Comparison of ENCODE assay signal across 20 cellular contexts in the genomic region with DNA sequence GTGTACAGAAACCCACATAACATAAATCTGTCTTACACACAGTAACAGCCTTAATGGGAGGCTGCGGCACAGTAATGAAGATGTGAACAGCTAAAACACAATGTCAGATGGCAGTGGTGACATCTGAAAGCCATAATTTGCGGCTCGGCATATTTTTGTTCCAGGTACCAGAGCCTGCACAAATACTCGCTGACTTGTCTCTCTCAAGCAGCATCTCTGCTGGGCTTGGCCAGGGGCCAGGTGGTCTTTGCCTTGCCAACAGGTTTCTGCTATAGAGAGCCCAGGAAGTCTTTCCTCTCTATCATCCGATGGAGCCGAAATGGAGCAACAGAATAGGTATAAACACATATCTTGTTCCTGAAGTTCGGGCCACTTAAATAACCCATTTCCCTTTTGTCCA.
DNase-seq lines count a peak whose midpoint lies in the region; ATAC-seq and TF ChIP-seq lines count a peak whose summit lies in the region.
"Had no signal": no experiment of that assay in that cellular context is flagged by ENCODE, and none has a peak within 500 bp of the region (broad histone marks: within the 10 kb centered on the region; RNA-seq: fewer than 3 reads in every experiment).

No MANE protein-coding gene starts in this region.

- WGBS in right cardiac atrium: 82% methylated on average over 7 of the region's 7 CpGs

- peak in 1 of 2 donors; percentile 3 for ATAC-seq in gastrocnemius medialis
- ATAC-seq in HG03039 (IDR thresholded peaks at IDR 0.05; ENCODE audit: unreplicated experiment): no peak
- ATAC-seq in right cardiac atrium: no peak
- ATAC-seq: HCT116, left colon had no signal

- H3K27me3 ChIP-seq in gastrocnemius medialis (no peaks in the 10 kb centered on the region), right cardiac atrium (ENCODE audit: control insufficient read depth, insufficient read depth) (no peaks in the 10 kb centered on the region)
- H3K27me3 ChIP-seq: heart left ventricle had no signal

- no peak for TF ChIP-seq CTCF in gastrocnemius medialis (IDR thresholded peaks at IDR 0.05 in 4 of 5, conservative IDR thresholded peaks at IDR 0.05 in 1 of 5)

- intact Hi-C loops in gastrocnemius medialis (cut with DNase I; ENCODE audit: low total_unique reads) (loop anchor here (10.0 kb wide), 1 partner anchor 453 kb away; no protein-coding TSS in a partner anchor), right cardiac atrium (cut with DNase I) (no loop called here)

- peak overlapping the region in 3 of 4 donors; percentile 63 to 83 (median 71) for H3K27ac ChIP-seq in gastrocnemius medialis
- H3K27ac ChIP-seq in right cardiac atrium (ENCODE audit: low read length): no peak overlapping the region
- H3K27ac ChIP-seq: prostate gland had no signal

- no peak for TF ChIP-seq POLR2A in gastrocnemius medialis (IDR thresholded peaks at IDR 0.05)

- peak; percentile 28 to 71 for DNase-seq in NCI-H2081 (lab: John Stamatoyannopoulos, UW)
- DNase-seq in NCI-H2081 treated with DMSO at 0.1 percent for 48 hours (lab: John Stamatoyannopoulos, UW): no peak
- peak; percentile 66 for DNase-seq in NCI-H1092 treated with DMSO at 0.1 percent for 48 hours (lab: John Stamatoyannopoulos, UW)
- DNase-seq in RPMI8226: peak; percentile 19
- no peak for DNase-seq in gastrocnemius medialis
- DNase-seq in MV-4-11 (lab: John Stamatoyannopoulos, UW): no peak
- DNase-seq in right cardiac atrium: no peak
- DNase-seq: activated effector memory CD4-positive, alpha-beta T cell treated with Interleukin-2 at 50 U/mL for 16 hours; activated naive CD8-positive, alpha-beta T cell treated with anti-CD3 and anti-CD28 coated beads for 36 hours; AML-193; Caco-2; left colon; NCI-H1436 treated with DMSO at 0.1 percent for 48 hours; SIG-M5; stimulated activated CD8-positive, alpha-beta memory T cell treated with anti-CD3 and anti-CD28 coated beads, Interleukin-4, amount 100 ng/mL, for 48 hours; trophoblast cell had no signal

- in situ Hi-C loops in gastrocnemius medialis (cut with MboI; ENCODE audit: low sequenced_read_pairs in 4 of 4): no loop called here

- H3K4me1 ChIP-seq in gastrocnemius medialis (peaks cover 30 to 43% of the 10 kb centered on the region in 2 donors), right cardiac atrium (ENCODE audit: control insufficient read depth, insufficient read depth, low read length) (peaks cover 7% of the 10 kb centered on the region)
- H3K4me1 ChIP-seq: Caco-2, prostate gland had no signal

- no peaks in the 10 kb centered on the region for H3K36me3 ChIP-seq in gastrocnemius medialis
- H3K36me3 ChIP-seq: heart left ventricle, prostate gland had no signal

- no peak overlapping the region for H3K4me3 ChIP-seq in gastrocnemius medialis
- H3K4me3 ChIP-seq in right cardiac atrium (ENCODE audit: low read length): no peak overlapping the region
- H3K4me3 ChIP-seq: heart left ventricle, prostate gland had no signal

- no peaks in the 10 kb centered on the region for H3K9me3 ChIP-seq in gastrocnemius medialis
- no peaks in the 10 kb centered on the region for H3K9me3 ChIP-seq in right cardiac atrium (ENCODE audit: control insufficient read depth, low read length)
- H3K9me3 ChIP-seq: Caco-2, prostate gland had no signal

Comparison
In these comparisons a context has a peak if more than half of its experiments do, and no peak if none do; other contexts are left out.
1. DNase-seq: peak in NCI-H2081 (2 of 2), NCI-H1092 treated with DMSO at 0.1 percent for 48 hours (single experiment) and RPMI8226 (single experiment); none in NCI-H2081 treated with DMSO at 0.1 percent for 48 hours (single experiment), gastrocnemius medialis (0 of 2), MV-4-11 (single experiment) and right cardiac atrium (0 of 3).